10 cellular contexts compared by ENCODE assay signal in the genomic region with DNA sequence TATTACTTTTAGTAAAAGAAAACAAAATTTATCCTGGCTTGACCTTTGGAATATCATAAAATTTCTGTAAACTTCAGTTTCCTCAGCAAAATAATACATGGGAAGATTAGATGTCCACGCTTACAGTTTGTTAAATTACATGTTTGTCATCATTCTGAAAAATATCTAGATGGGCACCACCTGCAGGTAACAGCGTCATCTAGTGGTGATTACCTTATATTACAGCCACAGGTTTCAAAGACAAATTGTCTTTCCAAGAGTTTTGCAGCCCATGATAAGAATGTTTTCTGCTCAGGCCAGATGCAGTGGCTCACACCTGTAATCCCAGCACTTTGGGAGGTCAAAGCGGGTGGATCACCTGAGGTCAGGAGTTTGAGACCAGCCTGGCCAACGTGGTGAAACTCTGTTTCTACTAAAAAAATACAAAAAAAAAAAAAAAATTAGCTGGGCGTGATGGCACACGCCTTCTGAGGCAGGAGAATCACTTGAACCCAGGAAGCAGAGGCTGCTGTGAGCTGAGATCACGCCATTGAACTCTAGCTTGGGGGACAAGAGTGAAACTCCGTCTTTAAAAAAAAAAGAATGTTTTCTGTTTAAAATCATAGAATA.
A peak's percentile ranks its signal among the peaks of the same experiment; 100 is the strongest.
DNase-seq lines count a peak whose midpoint lies in the region; ATAC-seq and TF ChIP-seq lines count a peak whose summit lies in the region.
"Had no signal": no experiment of that assay in that cellular context is flagged by ENCODE, and none has a peak within 500 bp of the region (broad histone marks: within the 10 kb centered on the region; RNA-seq: fewer than 3 reads in every experiment).

No MANE protein-coding gene starts in this region.

- H2AFZ ChIP-seq in Loucy (ENCODE audit: low read length) (no peak overlapping the region), osteoblast (ENCODE audit: low read length) (no peak overlapping the region)

- H3K27me3 ChIP-seq in Loucy (ENCODE audit: insufficient read depth, low read length, poor library complexity, severe bottlenecking) (no peaks in the 10 kb centered on the region), colonic mucosa (no peaks in the 10 kb centered on the region), osteoblast (ENCODE audit: insufficient read depth, low read length) (no peaks in the 10 kb centered on the region)
- H3K27me3 ChIP-seq: pancreas had no signal

- intact Hi-C loops in colonic mucosa (cut with DNase I) = no loop called here

- peaks cover 14% of the 10 kb centered on the region for H3K4me1 ChIP-seq in Loucy (ENCODE audit: insufficient read depth, low read length, poor library complexity, severe bottlenecking)
- no peaks in the 10 kb centered on the region for H3K4me1 ChIP-seq in colonic mucosa
- peaks cover 16% of the 10 kb centered on the region for H3K4me1 ChIP-seq in osteoblast (ENCODE audit: insufficient read depth, low read length)
- H3K4me1 ChIP-seq: pancreas had no signal

- DNase-seq in GM12864 (ENCODE audit: low read depth) (no peak), colonic mucosa (no peak), osteoblast (ENCODE audit: insufficient read length, low spot score, missing footprints) (no peak), ecto neural progenitor cell (ENCODE audit: low spot score) (no peak)
- DNase-seq in activated CD8-positive, alpha-beta memory T cell treated with anti-CD3 and anti-CD28 coated beads, Interleukin-2, amount 50 U/mL, for 4 hours = no peak
- DNase-seq: activated T-cell treated with anti-CD3 and anti-CD28 coated beads, Interleukin-2, amount 50 U/mL, for 72 hours; pancreas had no signal

- H4K20me1 ChIP-seq in Loucy (ENCODE audit: insufficient read depth, low read length, poor library complexity, severe bottlenecking) (no peaks in the 10 kb centered on the region), osteoblast (ENCODE audit: insufficient read depth, low read length) (no peaks in the 10 kb centered on the region)

- H3K36me3 ChIP-seq in Loucy (ENCODE audit: insufficient read depth, low read length) (no peaks in the 10 kb centered on the region), colonic mucosa (no peaks in the 10 kb centered on the region), osteoblast (ENCODE audit: insufficient read depth, low read length) (peaks cover 12% of the 10 kb centered on the region)
- H3K36me3 ChIP-seq: pancreas had no signal

- TF ChIP-seq CTCF in GM12864 (IDR thresholded peaks at IDR 0.05; ENCODE audit: low read depth, low read length, missing control alignments) (peak; percentile 68), Loucy (conservative IDR thresholded peaks at IDR 0.05; ENCODE audit: low read length) (peak; percentile 82), colonic mucosa (IDR thresholded peaks at IDR 0.05) (peak; percentile 66), osteoblast (IDR thresholded peaks at IDR 0.05; ENCODE audit: extremely low read depth, low read depth, low read length) (peak; percentile 61)

- H3K4me3 ChIP-seq in GM12864 (ENCODE audit: low read depth, low read length) = no peak overlapping the region
- no peak overlapping the region for H3K4me3 ChIP-seq in Loucy (ENCODE audit: low read length, poor library complexity, severe bottlenecking)
- no peak overlapping the region for H3K4me3 ChIP-seq in colonic mucosa
- no peak overlapping the region for H3K4me3 ChIP-seq in osteoblast (ENCODE audit: insufficient read depth, low read length)
- H3K4me3 ChIP-seq: pancreas had no signal

- no peaks in the 10 kb centered on the region for H3F3A ChIP-seq in Loucy (ENCODE audit: low read depth)

- no peaks in the 10 kb centered on the region for H3K9me2 ChIP-seq in Loucy (replicated peaks; ENCODE audit: low read depth, low read length)

- no peaks in the 10 kb centered on the region for H3K9me3 ChIP-seq in Loucy (ENCODE audit: insufficient read depth, low read depth, low read length)
- no peaks in the 10 kb centered on the region for H3K9me3 ChIP-seq in colonic mucosa
- no peaks in the 10 kb centered on the region for H3K9me3 ChIP-seq in osteoblast (ENCODE audit: low read depth, low read length)
- H3K9me3 ChIP-seq: pancreas had no signal

- H3K27ac ChIP-seq in colonic mucosa (no peak overlapping the region), osteoblast (ENCODE audit: low read depth, low read length) (no peak overlapping the region)
- H3K27ac ChIP-seq: pancreas had no signal

- ATAC-seq in HG02588 (IDR thresholded peaks at IDR 0.05; ENCODE audit: unreplicated experiment) (no peak), HG02852 (IDR thresholded peaks at IDR 0.05; ENCODE audit: unreplicated experiment) (no peak)
- ATAC-seq: activated T-cell treated with anti-CD3 and anti-CD28 coated beads, Interleukin-2, amount 50 U/mL, for 72 hours; pancreas had no signal

- H3K79me2 ChIP-seq in Loucy (ENCODE audit: insufficient read depth, low read length) (no peaks in the 10 kb centered on the region), osteoblast (ENCODE audit: insufficient read depth, low read length) (no peaks in the 10 kb centered on the region)

- H3K4me2 ChIP-seq in Loucy (ENCODE audit: low read depth, low read length, poor library complexity, severe bottlenecking) (peak overlapping the region; percentile 17), osteoblast (ENCODE audit: insufficient read depth, low read length) (no peak overlapping the region)

- H3K9ac ChIP-seq in Loucy (ENCODE audit: low read depth, low read length, poor library complexity, severe bottlenecking) (no peak overlapping the region), colonic mucosa (ENCODE audit: low read depth in 2 of 2, low read length in 2 of 2) (no peak overlapping the region)
